In genomic region chr7:77887567-77887966, GRCh38 we compare ENCODE assay signal across 13 cellular contexts.
DNase-seq lines count a peak whose midpoint lies in the region; ATAC-seq and TF ChIP-seq lines count a peak whose summit lies in the region.
"Had no signal": no experiment of that assay in that cellular context is flagged by ENCODE, and none has a peak within 500 bp of the region (broad histone marks: within the 10 kb centered on the region; RNA-seq: fewer than 3 reads in every experiment).

No MANE protein-coding gene starts in this region.

- no peak overlapping the region for H4K8ac ChIP-seq in neuronal stem cell (ENCODE audit: low read depth, low read length)

- H3K4me1 Mint-ChIP-seq in natural killer cell treated with Interleukin-12 subunit alpha and Interleukin-12 subunit beta and Interleukin-15 and Interleukin-18, amount 100 ng/mL, for 72 hours (ENCODE audit: low read depth in 2 of 2): peaks cover 7 to 9% of the 10 kb centered on the region in 2 donors

- no peak for ATAC-seq in GM21526 (IDR thresholded peaks at IDR 0.05; ENCODE audit: low FRiP score, unreplicated experiment)
- no peak for ATAC-seq in natural killer cell treated with Interleukin-12 subunit alpha and Interleukin-12 subunit beta and Interleukin-15 and Interleukin-18, amount 100 ng/mL, for 72 hours

- H3K27ac Mint-ChIP-seq in natural killer cell treated with Interleukin-12 subunit alpha and Interleukin-12 subunit beta and Interleukin-15 and Interleukin-18, amount 100 ng/mL, for 72 hours: no peak overlapping the region

- peaks cover 4% of the 10 kb centered on the region for H3K79me2 ChIP-seq in osteoblast (ENCODE audit: insufficient read depth, low read length)

- H3K36me3 ChIP-seq in osteoblast (ENCODE audit: insufficient read depth, low read length) (no peaks in the 10 kb centered on the region), neuronal stem cell (replicated peaks in 1 of 2; ENCODE audit: control insufficient read depth in 2 of 2, insufficient read depth in 2 of 2, low read length in 2 of 2) (no peaks in the 10 kb centered on the region)

- no CpG with 5 or more reads among the region's 1 CpG for WGBS in neuronal stem cell (ENCODE audit: extremely low coverage in 2 of 2, insufficient read length in 2 of 2, insufficient replicate concordance in 1 of 2), 2 donors

- H3K4me2 ChIP-seq in osteoblast (ENCODE audit: insufficient read depth, low read length): no peak overlapping the region
- H3K4me2 ChIP-seq in neuronal stem cell (ENCODE audit: insufficient read depth, low read length, poor library complexity, severe bottlenecking): no peak overlapping the region

- no peak overlapping the region for H3K4me3 Mint-ChIP-seq in natural killer cell treated with Interleukin-12 subunit alpha and Interleukin-12 subunit beta and Interleukin-15 and Interleukin-18, amount 100 ng/mL, for 72 hours

- no peak overlapping the region for H2BK12ac ChIP-seq in neuronal stem cell (ENCODE audit: low read length)

- no peak overlapping the region for H2BK120ac ChIP-seq in neuronal stem cell (ENCODE audit: low read depth, low read length)

- no peaks in the 10 kb centered on the region for H3K27me3 ChIP-seq in osteoblast (ENCODE audit: insufficient read depth, low read length)
- H3K27me3 ChIP-seq in neuronal stem cell (ENCODE audit: control insufficient read depth in 3 of 3, insufficient read depth in 3 of 3, low read depth in 1 of 3, low read length in 3 of 3): no peaks in the 10 kb centered on the region

- H4K20me1 ChIP-seq in osteoblast (ENCODE audit: insufficient read depth, low read length): no peaks in the 10 kb centered on the region

- H3K79me1 ChIP-seq in neuronal stem cell (ENCODE audit: low read depth, low read length): peaks cover 1% of the 10 kb centered on the region

- no peak overlapping the region for H2BK5ac ChIP-seq in neuronal stem cell (ENCODE audit: low read length)

- H3K9me3 Mint-ChIP-seq in natural killer cell treated with Interleukin-12 subunit alpha and Interleukin-12 subunit beta and Interleukin-15 and Interleukin-18, amount 100 ng/mL, for 72 hours: no peaks in the 10 kb centered on the region

- H3K9me3 ChIP-seq in osteoblast (ENCODE audit: low read depth, low read length): no peaks in the 10 kb centered on the region
- H3K9me3 ChIP-seq in neuronal stem cell (replicated peaks in 1 of 2; ENCODE audit: control insufficient read depth in 2 of 2, insufficient read depth in 1 of 2, low read depth in 1 of 2, low read length in 2 of 2): no peaks in the 10 kb centered on the region

- no peak overlapping the region for H3K23ac ChIP-seq in neuronal stem cell (ENCODE audit: low read depth, low read length, poor library complexity)

- H3K36me3 Mint-ChIP-seq in natural killer cell treated with Interleukin-12 subunit alpha and Interleukin-12 subunit beta and Interleukin-15 and Interleukin-18, amount 100 ng/mL, for 72 hours: no peaks in the 10 kb centered on the region

- H3K4ac ChIP-seq in neuronal stem cell (ENCODE audit: low read length): no peak overlapping the region

- H3K4me1 ChIP-seq in osteoblast (ENCODE audit: insufficient read depth, low read length) (peaks cover 5% of the 10 kb centered on the region), neuronal stem cell (ENCODE audit: control insufficient read depth in 2 of 2, insufficient read depth in 1 of 2, low read depth in 1 of 2, low read length in 2 of 2) (peaks cover 0 to 4% of the 10 kb centered on the region in 2 donors)

- DNase-seq in ELR (ENCODE audit: low read depth): peak; percentile 70
- DNase-seq in LHCN-M2 (ENCODE audit: low read depth): peak; percentile 77
- peak; percentile 15 for DNase-seq in dermis blood vessel endothelial cell
- DNase-seq in osteoblast (ENCODE audit: insufficient read length, low spot score, missing footprints): peak; percentile 58
- no peak for DNase-seq in GM20000 (ENCODE audit: low spot score)
- DNase-seq in neuronal stem cell (ENCODE audit: low spot score): no peak
- DNase-seq in natural killer cell treated with Interleukin-12 subunit alpha and Interleukin-12 subunit beta and Interleukin-15 and Interleukin-18, amount 100 ng/mL, for 72 hours (ENCODE audit: low spot score): no peak
- DNase-seq: activated CD4-positive, CD25-positive, alpha-beta regulatory T cell treated with anti-CD3 and anti-CD28 coated beads, Interleukin-2, amount 50 U/mL, for 72 hours; activated gamma-delta T cell treated with Interleukin-2 at 50 U/mL for 16 hours; Karpas-422; NCI-H2227 treated with DMSO at 0.1 percent for 48 hours; SHP77 had no signal

- no peak overlapping the region for H2AK5ac ChIP-seq in neuronal stem cell (ENCODE audit: low read depth, low read length)

- TF ChIP-seq CTCF in osteoblast (IDR thresholded peaks at IDR 0.05; ENCODE audit: extremely low read depth, low read depth, low read length) (no peak), GM20000 (IDR thresholded peaks at IDR 0.05; ENCODE audit: extremely low read depth, missing control alignments) (no peak)

- H3K4me3 ChIP-seq in osteoblast (ENCODE audit: insufficient read depth, low read length) (no peak overlapping the region), neuronal stem cell (ENCODE audit: low read length in 2 of 2) (no peak overlapping the region)

- no peak overlapping the region for H3K14ac ChIP-seq in neuronal stem cell (ENCODE audit: low read length)

- H3K9ac ChIP-seq in neuronal stem cell (ENCODE audit: low read depth, low read length, poor library complexity): no peak overlapping the region

- H2BK15ac ChIP-seq in neuronal stem cell (ENCODE audit: low read length): no peak overlapping the region

- H2AFZ ChIP-seq in osteoblast (ENCODE audit: low read length) (peak overlapping the region; percentile 54), neuronal stem cell (ENCODE audit: low read length) (no peak overlapping the region)

- no peak overlapping the region for H3K18ac ChIP-seq in neuronal stem cell (ENCODE audit: low read length)

- H3K27me3 Mint-ChIP-seq in natural killer cell treated with Interleukin-12 subunit alpha and Interleukin-12 subunit beta and Interleukin-15 and Interleukin-18, amount 100 ng/mL, for 72 hours: no peaks in the 10 kb centered on the region

- H3K27ac ChIP-seq in osteoblast (ENCODE audit: low read depth, low read length) (peak overlapping the region; percentile 88), neuronal stem cell (replicated peaks; ENCODE audit: low read length) (no peak overlapping the region)

- H4K91ac ChIP-seq in neuronal stem cell (ENCODE audit: low read depth, low read length, poor library complexity): no peak overlapping the region

Comparison
In these comparisons a context has a peak if more than half of its experiments do, and no peak if none do; other contexts are left out.
1. DNase-seq: peak in ELR (single experiment), LHCN-M2 (single experiment), dermis blood vessel endothelial cell (single experiment) and osteoblast (single experiment); none in GM20000 (single experiment), neuronal stem cell (single experiment) and natural killer cell treated with Interleukin-12 subunit alpha and Interleukin-12 subunit beta and Interleukin-15 and Interleukin-18, amount 100 ng/mL, for 72 hours (single experiment).